ENCODE assay signal across 20 cellular contexts in the genomic region with DNA sequence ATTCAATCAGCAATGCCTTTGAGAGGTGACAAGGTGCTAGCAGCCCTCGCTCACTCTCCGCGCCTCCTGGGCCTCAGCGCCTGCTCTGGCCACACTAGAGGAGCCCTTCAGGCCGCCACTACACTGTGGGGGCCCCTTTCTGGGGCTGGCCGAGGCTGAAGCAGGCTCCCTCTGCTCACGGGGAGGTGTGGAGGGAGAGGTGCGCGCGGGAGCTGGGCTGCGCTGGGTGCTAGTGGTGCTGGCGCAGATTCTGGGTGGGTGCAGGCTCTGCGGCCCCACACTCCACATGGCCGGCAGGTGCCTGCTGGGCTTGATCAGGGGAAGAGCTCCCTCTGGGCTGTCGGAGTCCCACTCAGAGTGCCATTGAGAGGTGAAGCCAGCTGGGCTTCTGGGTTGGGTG.
DNase-seq lines count a peak whose midpoint lies in the region; ATAC-seq, FAIRE-seq and TF ChIP-seq lines count a peak whose summit lies in the region.
"Had no signal": no experiment of that assay in that cellular context is flagged by ENCODE, and none has a peak within 500 bp of the region (broad histone marks: within the 10 kb centered on the region; RNA-seq: fewer than 3 reads in every experiment).

No MANE protein-coding gene starts in this region.

- H3K9ac ChIP-seq in kidney (ENCODE audit: low read length in 2 of 2) = no peak overlapping the region

- H3K27me3 ChIP-seq in right cardiac atrium (ENCODE audit: control insufficient read depth, insufficient read depth) (no peaks in the 10 kb centered on the region), left ventricle myocardium inferior (ENCODE audit: low read depth) (no peaks in the 10 kb centered on the region), aorta (ENCODE audit: control insufficient read depth in 1 of 2, insufficient read depth in 2 of 2, low read length in 1 of 2) (no peaks in the 10 kb centered on the region)

- no peak for FAIRE-seq in kidney (lab: Jason Lieb, UNC)
- FAIRE-seq: GM12891, GM18507, H54 had no signal

- 85% methylated on average over 15 of the region's 15 CpGs for WGBS in right cardiac atrium
- 93 to 94% methylated on average over 15 of the region's 15 CpGs for WGBS in aorta, 2 donors

- DNase-seq in right cardiac atrium (peak in 2 of 3 donors; percentile 11 to 35), left ventricle myocardium inferior (no peak), kidney (peak; percentile 51), posterior vena cava (ENCODE audit: low spot score) (peak; percentile 58), aorta (peak in 1 of 2 donors; percentile 70), Kasumi-1 (lab: John Stamatoyannopoulos, UW) (no peak), NCI-H146 (lab: John Stamatoyannopoulos, UW) (no peak), NCI-H1105 (lab: John Stamatoyannopoulos, UW) (no peak)
- DNase-seq: C1 segment of cervical spinal cord, Calu3, COR-L47, DMS53, DMS79 treated with DMSO at 0.1 percent for 48 hours, GF-D8, GOT3, HFFc6 had no signal

- TF ChIP-seq CTCF in left ventricle myocardium inferior (IDR thresholded peaks at IDR 0.05; ENCODE audit: borderline replicate concordance) = no peak
- TF ChIP-seq CTCF in kidney (IDR thresholded peaks at IDR 0.05; ENCODE audit: borderline replicate concordance, extremely low read depth, insufficient read depth) = no peak

- no peak overlapping the region for H3K27ac ChIP-seq in right cardiac atrium (ENCODE audit: low read length)
- H3K27ac ChIP-seq in left ventricle myocardium inferior (replicated peaks) = no peak overlapping the region
- no peak overlapping the region for H3K27ac ChIP-seq in kidney (ENCODE audit: low read depth in 2 of 2, low read length in 2 of 2)
- H3K27ac ChIP-seq in aorta (ENCODE audit: low read depth in 1 of 2, low read length in 2 of 2) = no peak overlapping the region

- intact Hi-C loops in right cardiac atrium (cut with DNase I) = no loop called here
- intact Hi-C loops in left ventricle myocardium inferior (cut with micrococcal nuclease) = no loop called here
- intact Hi-C loops in kidney (cut with DNase I) = no loop called here
- intact Hi-C loops in posterior vena cava (cut with DNase I) = loop anchor here in 1 of 2 donors (1.0 kb wide), 1 partner anchor 39 kb away; no protein-coding TSS in a partner anchor
- intact Hi-C loops in aorta (cut with DNase I) = no loop called here

- H3K36me3 ChIP-seq in left ventricle myocardium inferior = no peaks in the 10 kb centered on the region
- no peaks in the 10 kb centered on the region for H3K36me3 ChIP-seq in kidney (ENCODE audit: control insufficient read depth in 1 of 2, insufficient read depth in 2 of 2, low read length in 2 of 2)
- no peaks in the 10 kb centered on the region for H3K36me3 ChIP-seq in aorta (ENCODE audit: control insufficient read depth in 1 of 2, insufficient read depth in 2 of 2, low read length in 1 of 2)
- H3K36me3 ChIP-seq: HAP-1 had no signal

- H3K4me3 ChIP-seq in right cardiac atrium (ENCODE audit: low read length) (no peak overlapping the region), left ventricle myocardium inferior (no peak overlapping the region), kidney (ENCODE audit: low read length in 2 of 2) (no peak overlapping the region), aorta (ENCODE audit: low read length in 2 of 2) (no peak overlapping the region)
- H3K4me3 ChIP-seq: HAP-1 had no signal

- ATAC-seq in right cardiac atrium (no peak), aorta (ENCODE audit: low FRiP score) (peak; percentile 46)

- H3K9me3 ChIP-seq in right cardiac atrium (ENCODE audit: control insufficient read depth, low read length) (no peaks in the 10 kb centered on the region), left ventricle myocardium inferior (replicated peaks) (peaks cover 12% of the 10 kb centered on the region), kidney (ENCODE audit: control insufficient read depth in 1 of 2, low read length in 2 of 2) (no peaks in the 10 kb centered on the region), aorta (ENCODE audit: control insufficient read depth, low read length) (no peaks in the 10 kb centered on the region)

- no peaks in the 10 kb centered on the region for H3K4me1 ChIP-seq in right cardiac atrium (ENCODE audit: control insufficient read depth, insufficient read depth, low read length)
- no peaks in the 10 kb centered on the region for H3K4me1 ChIP-seq in left ventricle myocardium inferior
- H3K4me1 ChIP-seq in kidney (ENCODE audit: control insufficient read depth in 1 of 2, insufficient read depth in 1 of 2, low read depth in 1 of 2, low read length in 2 of 2) = no peaks in the 10 kb centered on the region
- H3K4me1 ChIP-seq in aorta (ENCODE audit: control insufficient read depth in 1 of 2, insufficient read depth in 2 of 2, low read length in 2 of 2) = no peaks in the 10 kb centered on the region
- H3K4me1 ChIP-seq: HAP-1 had no signal

Comparison
In these comparisons a context has a peak if more than half of its experiments do, and no peak if none do; other contexts are left out.
1. DNase-seq: peak in right cardiac atrium (2 of 3), kidney (single experiment) and posterior vena cava (single experiment); none in left ventricle myocardium inferior (single experiment), Kasumi-1 (0 of 2), NCI-H146 (single experiment) and NCI-H1105 (single experiment).